3 cellular contexts compared by ENCODE assay signal in the genomic region with DNA sequence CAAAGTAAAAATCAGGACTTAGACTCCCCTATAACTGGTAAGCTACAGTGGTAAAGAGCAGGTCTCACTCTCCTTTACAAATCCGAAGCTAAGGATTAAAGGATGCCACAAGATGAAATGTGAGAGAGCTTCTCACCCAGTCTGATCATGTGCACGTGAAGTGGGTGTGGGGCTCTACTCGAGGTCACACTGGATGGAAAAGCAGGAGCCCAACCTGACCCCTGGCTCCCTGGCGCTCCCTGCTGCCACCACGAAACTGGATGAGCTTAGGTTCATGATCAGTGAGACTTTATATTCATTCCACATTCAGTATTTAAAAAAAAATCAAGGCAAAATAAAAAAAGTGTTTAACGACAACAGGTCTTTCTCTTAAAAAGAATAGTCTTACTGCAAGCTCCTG.
TF ChIP-seq lines count a peak whose summit lies in the region.

No MANE protein-coding gene starts in this region.

TF ChIP-seq in GM23338, 12 proteins besides CTCF, POLR2A, EP300 and RAD21 (continued from another document and continues in another):
- TF ChIP-seq, protein P1, sequence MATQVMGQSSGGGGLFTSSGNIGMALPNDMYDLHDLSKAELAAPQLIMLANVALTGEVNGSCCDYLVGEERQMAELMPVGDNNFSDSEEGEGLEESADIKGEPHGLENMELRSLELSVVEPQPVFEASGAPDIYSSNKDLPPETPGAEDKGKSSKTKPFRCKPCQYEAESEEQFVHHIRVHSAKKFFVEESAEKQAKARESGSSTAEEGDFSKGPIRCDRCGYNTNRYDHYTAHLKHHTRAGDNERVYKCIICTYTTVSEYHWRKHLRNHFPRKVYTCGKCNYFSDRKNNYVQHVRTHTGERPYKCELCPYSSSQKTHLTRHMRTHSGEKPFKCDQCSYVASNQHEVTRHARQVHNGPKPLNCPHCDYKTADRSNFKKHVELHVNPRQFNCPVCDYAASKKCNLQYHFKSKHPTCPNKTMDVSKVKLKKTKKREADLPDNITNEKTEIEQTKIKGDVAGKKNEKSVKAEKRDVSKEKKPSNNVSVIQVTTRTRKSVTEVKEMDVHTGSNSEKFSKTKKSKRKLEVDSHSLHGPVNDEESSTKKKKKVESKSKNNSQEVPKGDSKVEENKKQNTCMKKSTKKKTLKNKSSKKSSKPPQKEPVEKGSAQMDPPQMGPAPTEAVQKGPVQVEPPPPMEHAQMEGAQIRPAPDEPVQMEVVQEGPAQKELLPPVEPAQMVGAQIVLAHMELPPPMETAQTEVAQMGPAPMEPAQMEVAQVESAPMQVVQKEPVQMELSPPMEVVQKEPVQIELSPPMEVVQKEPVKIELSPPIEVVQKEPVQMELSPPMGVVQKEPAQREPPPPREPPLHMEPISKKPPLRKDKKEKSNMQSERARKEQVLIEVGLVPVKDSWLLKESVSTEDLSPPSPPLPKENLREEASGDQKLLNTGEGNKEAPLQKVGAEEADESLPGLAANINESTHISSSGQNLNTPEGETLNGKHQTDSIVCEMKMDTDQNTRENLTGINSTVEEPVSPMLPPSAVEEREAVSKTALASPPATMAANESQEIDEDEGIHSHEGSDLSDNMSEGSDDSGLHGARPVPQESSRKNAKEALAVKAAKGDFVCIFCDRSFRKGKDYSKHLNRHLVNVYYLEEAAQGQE (IDR thresholded peaks at IDR 0.05; ENCODE audit: unreplicated experiment), result no peak
- TF ChIP-seq POLR2AphosphoS5 (IDR thresholded peaks at IDR 0.05; ENCODE audit: low read depth) (no peak), NANOG (IDR thresholded peaks at IDR 0.05; ENCODE audit: borderline replicate concordance) (no peak), CREB1 (CRISPR knock-in tag; IDR thresholded peaks at IDR 0.05; ENCODE audit: low read depth) (no peak)

TF ChIP-seq in HCT116, 20 proteins besides CTCF, POLR2A, EP300 and RAD21:
- TF ChIP-seq, protein P2, sequence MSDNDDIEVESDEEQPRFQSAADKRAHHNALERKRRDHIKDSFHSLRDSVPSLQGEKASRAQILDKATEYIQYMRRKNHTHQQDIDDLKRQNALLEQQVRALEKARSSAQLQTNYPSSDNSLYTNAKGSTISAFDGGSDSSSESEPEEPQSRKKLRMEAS (IDR thresholded peaks at IDR 0.05), result no peak
- no peak for TF ChIP-seq EGR1 (IDR thresholded peaks at IDR 0.05; ENCODE audit: low read depth)
- TF ChIP-seq YY1 (IDR thresholded peaks at IDR 0.05; ENCODE audit: extremely low read depth, insufficient replicate concordance, low read depth, low read length), result no peak
- no peak for TF ChIP-seq SP1 (IDR thresholded peaks at IDR 0.05; ENCODE audit: low read depth)
- TF ChIP-seq TCF7L2 (IDR thresholded peaks at IDR 0.05; ENCODE audit: borderline replicate concordance, extremely low read depth, insufficient read depth, insufficient read length), result no peak
- no peak for TF ChIP-seq POLR2AphosphoS5 (IDR thresholded peaks at IDR 0.05; ENCODE audit: low read depth, low read length)
- TF ChIP-seq CEBPB (IDR thresholded peaks at IDR 0.05; ENCODE audit: low read depth), result no peak
- TF ChIP-seq ZNF274 (IDR thresholded peaks at IDR 0.05; ENCODE audit: low read depth, low read length), result no peak
- TF ChIP-seq, protein P3, sequence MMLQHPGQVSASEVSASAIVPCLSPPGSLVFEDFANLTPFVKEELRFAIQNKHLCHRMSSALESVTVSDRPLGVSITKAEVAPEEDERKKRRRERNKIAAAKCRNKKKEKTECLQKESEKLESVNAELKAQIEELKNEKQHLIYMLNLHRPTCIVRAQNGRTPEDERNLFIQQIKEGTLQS (IDR thresholded peaks at IDR 0.05), result no peak
- TF ChIP-seq, protein P1 (IDR thresholded peaks at IDR 0.05; ENCODE audit: low read depth), result no peak
- no peak for TF ChIP-seq EZH2phosphoT487 (IDR thresholded peaks at IDR 0.05; ENCODE audit: borderline replicate concordance)
- TF ChIP-seq, protein P4, sequence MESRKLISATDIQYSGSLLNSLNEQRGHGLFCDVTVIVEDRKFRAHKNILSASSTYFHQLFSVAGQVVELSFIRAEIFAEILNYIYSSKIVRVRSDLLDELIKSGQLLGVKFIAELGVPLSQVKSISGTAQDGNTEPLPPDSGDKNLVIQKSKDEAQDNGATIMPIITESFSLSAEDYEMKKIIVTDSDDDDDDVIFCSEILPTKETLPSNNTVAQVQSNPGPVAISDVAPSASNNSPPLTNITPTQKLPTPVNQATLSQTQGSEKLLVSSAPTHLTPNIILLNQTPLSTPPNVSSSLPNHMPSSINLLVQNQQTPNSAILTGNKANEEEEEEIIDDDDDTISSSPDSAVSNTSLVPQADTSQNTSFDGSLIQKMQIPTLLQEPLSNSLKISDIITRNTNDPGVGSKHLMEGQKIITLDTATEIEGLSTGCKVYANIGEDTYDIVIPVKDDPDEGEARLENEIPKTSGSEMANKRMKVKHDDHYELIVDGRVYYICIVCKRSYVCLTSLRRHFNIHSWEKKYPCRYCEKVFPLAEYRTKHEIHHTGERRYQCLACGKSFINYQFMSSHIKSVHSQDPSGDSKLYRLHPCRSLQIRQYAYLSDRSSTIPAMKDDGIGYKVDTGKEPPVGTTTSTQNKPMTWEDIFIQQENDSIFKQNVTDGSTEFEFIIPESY (IDR thresholded peaks at IDR 0.05; ENCODE audit: extremely low read depth, insufficient replicate concordance, low read length), result no peak
- TF ChIP-seq ZFX (IDR thresholded peaks at IDR 0.05), result no peak
- TF ChIP-seq EZH2 (IDR thresholded peaks at IDR 0.05), result no peak
- no peak for TF ChIP-seq SRF (IDR thresholded peaks at IDR 0.05; ENCODE audit: low read depth)
- TF ChIP-seq ELF1 (IDR thresholded peaks at IDR 0.05; ENCODE audit: borderline replicate concordance, low read depth), result no peak
- no peak for TF ChIP-seq SIN3A (IDR thresholded peaks at IDR 0.05; ENCODE audit: low read depth)
- no peak for TF ChIP-seq FOSL1 (IDR thresholded peaks at IDR 0.05; ENCODE audit: low read depth)
- no peak for TF ChIP-seq CBX3 (IDR thresholded peaks at IDR 0.05; ENCODE audit: low read depth)

TF ChIP-seq in WTC11, 78 proteins besides CTCF, POLR2A, EP300 and RAD21 (continued from another document):
- TF ChIP-seq ARID4B (CRISPR knock-in tag; IDR thresholded peaks at IDR 0.05; ENCODE audit: borderline replicate concordance) (no peak), FOXP1 (CRISPR knock-in tag; IDR thresholded peaks at IDR 0.05; ENCODE audit: borderline replicate concordance) (no peak), KAT7 (CRISPR knock-in tag; IDR thresholded peaks at IDR 0.05; ENCODE audit: borderline replicate concordance) (no peak)
- TF ChIP-seq, protein P5, sequence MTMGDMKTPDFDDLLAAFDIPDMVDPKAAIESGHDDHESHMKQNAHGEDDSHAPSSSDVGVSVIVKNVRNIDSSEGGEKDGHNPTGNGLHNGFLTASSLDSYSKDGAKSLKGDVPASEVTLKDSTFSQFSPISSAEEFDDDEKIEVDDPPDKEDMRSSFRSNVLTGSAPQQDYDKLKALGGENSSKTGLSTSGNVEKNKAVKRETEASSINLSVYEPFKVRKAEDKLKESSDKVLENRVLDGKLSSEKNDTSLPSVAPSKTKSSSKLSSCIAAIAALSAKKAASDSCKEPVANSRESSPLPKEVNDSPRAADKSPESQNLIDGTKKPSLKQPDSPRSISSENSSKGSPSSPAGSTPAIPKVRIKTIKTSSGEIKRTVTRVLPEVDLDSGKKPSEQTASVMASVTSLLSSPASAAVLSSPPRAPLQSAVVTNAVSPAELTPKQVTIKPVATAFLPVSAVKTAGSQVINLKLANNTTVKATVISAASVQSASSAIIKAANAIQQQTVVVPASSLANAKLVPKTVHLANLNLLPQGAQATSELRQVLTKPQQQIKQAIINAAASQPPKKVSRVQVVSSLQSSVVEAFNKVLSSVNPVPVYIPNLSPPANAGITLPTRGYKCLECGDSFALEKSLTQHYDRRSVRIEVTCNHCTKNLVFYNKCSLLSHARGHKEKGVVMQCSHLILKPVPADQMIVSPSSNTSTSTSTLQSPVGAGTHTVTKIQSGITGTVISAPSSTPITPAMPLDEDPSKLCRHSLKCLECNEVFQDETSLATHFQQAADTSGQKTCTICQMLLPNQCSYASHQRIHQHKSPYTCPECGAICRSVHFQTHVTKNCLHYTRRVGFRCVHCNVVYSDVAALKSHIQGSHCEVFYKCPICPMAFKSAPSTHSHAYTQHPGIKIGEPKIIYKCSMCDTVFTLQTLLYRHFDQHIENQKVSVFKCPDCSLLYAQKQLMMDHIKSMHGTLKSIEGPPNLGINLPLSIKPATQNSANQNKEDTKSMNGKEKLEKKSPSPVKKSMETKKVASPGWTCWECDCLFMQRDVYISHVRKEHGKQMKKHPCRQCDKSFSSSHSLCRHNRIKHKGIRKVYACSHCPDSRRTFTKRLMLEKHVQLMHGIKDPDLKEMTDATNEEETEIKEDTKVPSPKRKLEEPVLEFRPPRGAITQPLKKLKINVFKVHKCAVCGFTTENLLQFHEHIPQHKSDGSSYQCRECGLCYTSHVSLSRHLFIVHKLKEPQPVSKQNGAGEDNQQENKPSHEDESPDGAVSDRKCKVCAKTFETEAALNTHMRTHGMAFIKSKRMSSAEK (CRISPR knock-in tag; IDR thresholded peaks at IDR 0.05; ENCODE audit: borderline replicate concordance), result no peak
